In genomic region chr2:150528861-150529801, GRCh38 we compare ENCODE assay signal across 8 cellular contexts. TPM values are rescaled to one million over a fixed set of nuclear protein-coding genes. Genes with fewer than 3 reads are reported as not detected.
DNase-seq lines count a peak whose midpoint lies in the region; ATAC-seq lines count a peak whose summit lies in the region.

No MANE protein-coding gene starts in this region.

- no peaks in the 10 kb centered on the region for H3K36me3 ChIP-seq in iPS-18a (ENCODE audit: control insufficient read depth, low read depth, low read length)

- H3K27me3 Mint-ChIP-seq in activated T-cell treated with anti-CD3 and anti-CD28 coated beads, Interleukin-2, amount 50 U/mL, for 24 hours, result no peaks in the 10 kb centered on the region

- H3K4me1 ChIP-seq in iPS-18a (ENCODE audit: control insufficient read depth, low read depth, low read length), result peaks cover 14% of the 10 kb centered on the region

- H3K4me1 Mint-ChIP-seq in activated T-cell treated with anti-CD3 and anti-CD28 coated beads, Interleukin-2, amount 50 U/mL, for 24 hours (ENCODE audit: low read depth), result no peaks in the 10 kb centered on the region

- no peak overlapping the region for H3K4me3 Mint-ChIP-seq in activated T-cell treated with anti-CD3 and anti-CD28 coated beads, Interleukin-2, amount 50 U/mL, for 24 hours

- H3K9me3 ChIP-seq in iPS-18a (ENCODE audit: control insufficient read depth, low read depth, low read length), result no peaks in the 10 kb centered on the region

- no peaks in the 10 kb centered on the region for H3K9me3 Mint-ChIP-seq in activated T-cell treated with anti-CD3 and anti-CD28 coated beads, Interleukin-2, amount 50 U/mL, for 24 hours

- no peaks in the 10 kb centered on the region for H3K36me3 Mint-ChIP-seq in activated T-cell treated with anti-CD3 and anti-CD28 coated beads, Interleukin-2, amount 50 U/mL, for 24 hours (ENCODE audit: low read depth)

- peak overlapping the region; percentile 52 for H3K27ac ChIP-seq in iPS-18a (ENCODE audit: low read length)

- H3K4me3 ChIP-seq in iPS-18a (ENCODE audit: low read length), result peak overlapping the region; percentile 6

- H3K27me3 ChIP-seq in iPS-18a (ENCODE audit: control insufficient read depth, insufficient read depth, low read length), result no peaks in the 10 kb centered on the region

- DNase-seq in NCI-H226 (peak; percentile 79), DMS153 treated with DMSO at 0.1 percent for 48 hours (lab: John Stamatoyannopoulos, UW; ENCODE audit: unreplicated experiment) (no peak), NCI-H1105 treated with DMSO at 0.1 percent for 48 hours (lab: John Stamatoyannopoulos, UW) (no peak), left lobe of liver (ENCODE audit: low spot score) (no peak)
- no peak for DNase-seq in activated T-cell treated with anti-CD3 and anti-CD28 coated beads, Interleukin-2, amount 50 U/mL, for 24 hours

- no peak overlapping the region for H3K27ac Mint-ChIP-seq in activated T-cell treated with anti-CD3 and anti-CD28 coated beads, Interleukin-2, amount 50 U/mL, for 24 hours

- peak; percentile 98 for ATAC-seq in GM18498 (IDR thresholded peaks at IDR 0.05; ENCODE audit: unreplicated experiment)
- ATAC-seq in HG02610 (IDR thresholded peaks at IDR 0.05; ENCODE audit: unreplicated experiment), result peak; percentile 94
- no peak for ATAC-seq in left lobe of liver

- peak overlapping the region; percentile 9 for H3K9ac ChIP-seq in iPS-18a (ENCODE audit: low read length)

RNA-seq across cellular contexts. Expression of gene RND3, which starts 41.7 kb away (rescaled TPM):
- total RNA-seq in left lobe of liver, result 19.2 TPM
